25 cellular contexts compared by ENCODE assay signal in the genomic region with DNA sequence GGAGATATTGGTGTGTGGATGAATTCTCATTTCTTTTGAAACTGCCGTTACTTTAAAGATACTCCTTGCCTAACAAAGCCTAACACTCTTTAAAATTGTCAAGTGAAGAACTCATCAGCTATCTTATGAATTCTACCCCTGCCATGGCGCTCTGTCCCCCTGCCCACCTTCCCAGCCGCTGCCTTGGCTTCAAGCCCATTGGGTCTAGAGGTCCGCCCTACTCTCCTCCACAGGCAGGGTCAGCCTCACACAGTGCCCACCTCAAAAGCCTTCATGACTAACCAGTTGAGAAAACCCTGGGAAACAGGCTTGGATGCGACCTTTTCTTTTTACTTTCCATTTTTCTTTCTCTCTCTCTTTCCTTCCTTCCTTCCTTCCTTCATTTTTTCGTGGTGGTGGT.
"Had no signal": no experiment of that assay in that cellular context is flagged by ENCODE, and none has a peak within 500 bp of the region (broad histone marks: within the 10 kb centered on the region; RNA-seq: fewer than 3 reads in every experiment).

No MANE protein-coding gene starts in this region.

- H3K4me3 ChIP-seq: colonic mucosa, gastrocnemius medialis, lower lobe of right lung, prostate gland, right atrium auricular region, smooth muscle cell, stomach, tibial artery had no signal

- H3K36me3 Mint-ChIP-seq: immature natural killer cell; naive thymus-derived CD8-positive, alpha-beta T cell; type B pancreatic cell had no signal

- H3K36me3 ChIP-seq: colonic mucosa, gastrocnemius medialis, lower lobe of right lung, prostate gland, right atrium auricular region, stomach, tibial artery had no signal

- H3K9me3 ChIP-seq: colonic mucosa, prostate gland had no signal

- H3K4me3 Mint-ChIP-seq: dendritic cell treated with granulocyte-macrophage colony-stimulating factor and Interleukin-4, amounts not matched to agents 40 ng/mL and 50 ng/mL, for 4 days; immature natural killer cell; naive thymus-derived CD8-positive, alpha-beta T cell; nephron progenitor cell; type B pancreatic cell had no signal

- H3K9me3 Mint-ChIP-seq: immature natural killer cell, type B pancreatic cell had no signal

- ATAC-seq: esophagus mucosa; gastrocnemius medialis; left ventricle myocardium superior; lower lobe of right lung; naive thymus-derived CD8-positive, alpha-beta T cell; sciatic nerve had no signal

- H3K27ac ChIP-seq: colonic mucosa, epithelial cell of prostate, gastrocnemius medialis, lower lobe of right lung, prostate gland, right atrium auricular region, stomach, tibial artery had no signal

- H3K4me2 ChIP-seq: smooth muscle cell had no signal

- H3K4me1 ChIP-seq: colonic mucosa, gastrocnemius medialis, lower lobe of right lung, prostate gland, right atrium auricular region, stomach, tibial artery had no signal

- H3K27me3 ChIP-seq: colonic mucosa, right atrium auricular region had no signal

- DNase-seq: colonic mucosa; effector CD8-positive, alpha-beta T cell; endodermal cell; foreskin fibroblast; gastrocnemius medialis; immature natural killer cell; left ventricle myocardium superior; lower lobe of right lung; naive thymus-derived CD8-positive, alpha-beta T cell; nephron progenitor cell; stimulated activated CD4-positive, alpha-beta T cell treated with anti-CD3 and anti-CD28 coated beads, Interleukin-12 subunit alpha, Interleukin-12 subunit beta, amount 100 ng/mL, for 4 hours; stimulated activated CD4-positive, alpha-beta T cell treated with anti-CD3 and anti-CD28 coated beads, Interleukin-1b, Interleukin-23, amount 100 ng/mL, for 48 hours; stimulated activated CD4-positive, alpha-beta T cell treated with anti-CD3 and anti-CD28 coated beads, Interleukin-4, amount 100 ng/mL, for 1 hour; stimulated activated CD8-positive, alpha-beta memory T cell treated with anti-CD3 and anti-CD28 coated beads, Interleukin-4, amount 100 ng/mL, for 48 hours; stimulated activated naive CD4-positive, alpha-beta T cell treated with Interleukin-2 at 50 U/mL for 16 hours; stomach; tibial artery had no signal

- H3K27ac Mint-ChIP-seq: dendritic cell treated with granulocyte-macrophage colony-stimulating factor and Interleukin-4, amounts not matched to agents 40 ng/mL and 50 ng/mL, for 4 days; endodermal cell; immature natural killer cell; naive thymus-derived CD8-positive, alpha-beta T cell; nephron progenitor cell; type B pancreatic cell had no signal

- H3K4me1 Mint-ChIP-seq: immature natural killer cell; naive thymus-derived CD8-positive, alpha-beta T cell; nephron progenitor cell had no signal
